ENCODE assay signal across 1 cellular context in genomic region chr3:36969540-36970432, GRCh38.
TF ChIP-seq lines count a peak whose summit lies in the region.

No MANE protein-coding gene starts in this region.

TF ChIP-seq in GM23338, 12 proteins besides CTCF, POLR2A, EP300 and RAD21 (continued from another document):
- no peak for TF ChIP-seq REST (IDR thresholded peaks at IDR 0.05; ENCODE audit: unreplicated experiment)
- TF ChIP-seq ZNF462 (CRISPR knock-in tag; IDR thresholded peaks at IDR 0.05): no peak
- no peak for TF ChIP-seq ZNF114 (CRISPR knock-in tag; IDR thresholded peaks at IDR 0.05)
- no peak for TF ChIP-seq ETS1 (IDR thresholded peaks at IDR 0.05)
